In the genomic region with DNA sequence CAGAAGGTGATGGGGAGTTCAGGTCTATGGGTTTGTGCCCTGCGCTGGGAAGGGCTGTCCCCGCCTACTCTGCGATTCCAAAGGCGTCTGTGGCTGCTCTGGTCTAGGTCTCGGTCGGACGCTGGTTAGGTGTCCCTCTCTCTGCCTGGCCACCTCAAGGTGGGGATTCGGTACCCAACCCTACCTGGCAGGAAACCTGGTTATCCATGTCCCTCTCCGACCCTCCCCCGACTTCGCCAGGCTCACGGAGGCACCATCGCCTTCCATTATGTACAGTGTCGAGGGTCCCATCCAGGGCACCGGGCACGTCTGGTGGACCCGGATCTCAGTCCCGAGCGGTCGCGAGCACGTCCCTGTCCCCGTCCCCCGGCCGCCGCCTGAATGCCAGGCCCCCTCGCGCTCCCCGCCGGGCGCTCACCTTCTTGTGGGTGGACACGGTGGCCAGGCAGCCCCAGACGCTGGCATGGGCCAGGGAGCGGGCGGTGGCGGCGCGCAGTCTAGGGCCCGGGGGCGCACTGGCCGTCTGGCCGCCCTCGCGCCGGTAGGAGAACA, we compare ENCODE assay signal across 8 cellular contexts. TPM values are rescaled to one million over a fixed set of nuclear protein-coding genes. Genes with fewer than 3 reads are reported as not detected.
DNase-seq lines count a peak whose midpoint lies in the region; ATAC-seq lines count a peak whose summit lies in the region.

No MANE protein-coding gene starts in this region.

- H3K27ac Mint-ChIP-seq in activated CD8-positive, alpha-beta memory T cell treated with anti-CD3 and anti-CD28 coated beads, Interleukin-2, amount 10 ng/mL, durations not matched to agents 7 days and 5 days: no peak overlapping the region
- H3K27ac Mint-ChIP-seq in memory B cell: no peak overlapping the region

- peak overlapping the region; percentile 52 for H3K4me3 ChIP-seq in thymus (ENCODE audit: low read length)

- peak overlapping the region; percentile 42 for H3K4me3 Mint-ChIP-seq in activated CD8-positive, alpha-beta memory T cell treated with anti-CD3 and anti-CD28 coated beads, Interleukin-2, amount 10 ng/mL, durations not matched to agents 7 days and 5 days
- H3K4me3 Mint-ChIP-seq in memory B cell: peak overlapping the region; percentile 64

- H3K27ac ChIP-seq in cingulate gyrus (ENCODE audit: low read depth, low read length) (peak overlapping the region; percentile 10), thymus (ENCODE audit: low read depth) (no peak overlapping the region)

- no peaks in the 10 kb centered on the region for H3K9me3 Mint-ChIP-seq in activated CD8-positive, alpha-beta memory T cell treated with anti-CD3 and anti-CD28 coated beads, Interleukin-2, amount 10 ng/mL, durations not matched to agents 7 days and 5 days (ENCODE audit: low read depth)
- no peaks in the 10 kb centered on the region for H3K9me3 Mint-ChIP-seq in memory B cell

- CTCF ChIA-PET in activated CD8-positive, alpha-beta memory T cell treated with anti-CD3 and anti-CD28 coated beads, Interleukin-2, amount 10 ng/mL, durations not matched to agents 7 days and 5 days (lab: Charles Lee): interaction anchor here (0.6 to 3.9 kb wide), 13 partner anchors 12 to 128 kb away, joined by 3 to 51 read pairs (median 3); no protein-coding TSS in a partner anchor

- DNase-seq in activated CD8-positive, alpha-beta memory T cell treated with anti-CD3 and anti-CD28 coated beads, Interleukin-2, amount 10 ng/mL, durations not matched to agents 7 days and 5 days: no peak
- DNase-seq in activated CD8-positive, alpha-beta memory T cell treated with anti-CD3 and anti-CD28 coated beads, Interleukin-2, amount 50 U/mL, for 4 hours: no peak
- DNase-seq in memory B cell (ENCODE audit: low spot score in 2 of 2) (no peak), putamen (ENCODE audit: low spot score) (no peak)

- WGBS in thymus: 3% methylated on average over 45 of the region's 45 CpGs

- peaks cover 11% of the 10 kb centered on the region for H3K4me1 Mint-ChIP-seq in activated CD8-positive, alpha-beta memory T cell treated with anti-CD3 and anti-CD28 coated beads, Interleukin-2, amount 10 ng/mL, durations not matched to agents 7 days and 5 days
- peaks cover 12% of the 10 kb centered on the region for H3K4me1 Mint-ChIP-seq in memory B cell

- no peak for ATAC-seq in activated CD8-positive, alpha-beta memory T cell treated with anti-CD3 and anti-CD28 coated beads, Interleukin-2, amount 10 ng/mL, durations not matched to agents 7 days and 5 days
- no peak for ATAC-seq in memory B cell (ENCODE audit: low read depth)
- ATAC-seq in GM21825 (IDR thresholded peaks at IDR 0.05; ENCODE audit: unreplicated experiment): no peak
- no peak for ATAC-seq in HG02798 (IDR thresholded peaks at IDR 0.05; ENCODE audit: poor library complexity, unreplicated experiment)

- H3K4me1 ChIP-seq in thymus (ENCODE audit: control insufficient read depth, insufficient read depth, low read length): peaks cover 3% of the 10 kb centered on the region

- H3K27me3 ChIP-seq in thymus (ENCODE audit: control insufficient read depth, insufficient read depth): peaks cover 24% of the 10 kb centered on the region

- H3K36me3 ChIP-seq in thymus (ENCODE audit: control insufficient read depth, insufficient read depth): no peaks in the 10 kb centered on the region

- no peaks in the 10 kb centered on the region for H3K9me3 ChIP-seq in thymus (ENCODE audit: control insufficient read depth)

- H3K27me3 Mint-ChIP-seq in activated CD8-positive, alpha-beta memory T cell treated with anti-CD3 and anti-CD28 coated beads, Interleukin-2, amount 10 ng/mL, durations not matched to agents 7 days and 5 days: peaks cover 63% of the 10 kb centered on the region
- H3K27me3 Mint-ChIP-seq in memory B cell: peaks cover 16% of the 10 kb centered on the region

- H3K36me3 Mint-ChIP-seq in activated CD8-positive, alpha-beta memory T cell treated with anti-CD3 and anti-CD28 coated beads, Interleukin-2, amount 10 ng/mL, durations not matched to agents 7 days and 5 days: no peaks in the 10 kb centered on the region
- H3K36me3 Mint-ChIP-seq in memory B cell: no peaks in the 10 kb centered on the region

RNA-seq across cellular contexts. Expression of a gene that starts 0.6 kb away (rescaled TPM):
- not detected for total RNA-seq in activated CD8-positive, alpha-beta memory T cell treated with anti-CD3 and anti-CD28 coated beads, Interleukin-2, amount 10 ng/mL, durations not matched to agents 7 days and 5 days
- polyA plus RNA-seq in thymus: 0.07 TPM
